Comparison of ENCODE assay signal across 30 cellular contexts in the genomic region with DNA sequence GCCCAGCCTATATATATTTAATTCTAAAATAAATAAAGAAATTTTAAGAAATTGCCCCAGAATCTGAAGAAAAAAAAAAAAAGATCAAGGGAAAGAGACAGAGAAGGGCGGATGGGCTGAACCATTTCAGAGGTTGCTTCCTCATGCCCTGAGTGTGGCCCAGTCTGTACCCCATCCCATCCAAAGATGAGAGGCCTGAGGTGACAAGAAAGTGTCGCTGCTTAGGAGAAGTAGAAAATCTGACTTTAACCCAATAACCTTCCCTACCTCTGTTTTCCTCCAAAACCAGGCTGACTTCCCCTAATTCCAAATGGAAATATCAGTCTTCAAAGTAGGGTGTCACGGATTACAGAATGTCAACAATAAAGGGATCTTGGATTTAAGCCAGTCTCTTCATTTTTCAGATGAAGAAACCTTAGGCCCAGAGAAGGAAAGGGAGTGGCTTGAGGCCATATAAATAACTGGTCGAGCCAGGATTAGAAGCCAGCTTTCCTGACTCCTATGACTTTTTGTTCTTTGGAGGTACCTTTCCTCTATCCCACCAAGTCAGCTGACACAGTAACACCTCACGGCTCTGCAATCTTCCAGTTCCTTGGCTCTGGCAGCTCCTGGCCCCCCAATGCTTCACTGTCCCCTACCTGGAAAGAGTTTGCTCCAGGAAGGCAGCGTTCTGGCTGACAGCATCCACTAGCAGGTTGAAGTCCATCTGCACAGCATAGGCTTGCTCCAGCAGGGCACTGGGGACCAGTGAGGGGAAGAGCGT. TPM values are rescaled to one million over a fixed set of nuclear protein-coding genes. Genes with fewer than 3 reads are reported as not detected.
DNase-seq lines count a peak whose midpoint lies in the region; ATAC-seq, FAIRE-seq and TF ChIP-seq lines count a peak whose summit lies in the region.
"Had no signal": no experiment of that assay in that cellular context is flagged by ENCODE, and none has a peak within 500 bp of the region (broad histone marks: within the 10 kb centered on the region; RNA-seq: fewer than 3 reads in every experiment).

No MANE protein-coding gene starts in this region.

- no peak for ATAC-seq in HepG2
- ATAC-seq in right lobe of liver: no peak
- no peak for ATAC-seq in GM18909 (IDR thresholded peaks at IDR 0.05; ENCODE audit: poor library complexity, unreplicated experiment)
- no peak for ATAC-seq in HG02973 (IDR thresholded peaks at IDR 0.05; ENCODE audit: unreplicated experiment)
- ATAC-seq in omental fat pad (ENCODE audit: low FRiP score): no peak
- ATAC-seq: activated CD8-positive, alpha-beta memory T cell treated with anti-CD3 and anti-CD28 coated beads, Interleukin-2, amount 10 ng/mL, durations not matched to agents 7 days and 5 days; GM23338; left lobe of liver had no signal

- no peaks in the 10 kb centered on the region for H3K9me3 Mint-ChIP-seq in nephron
- H3K9me3 Mint-ChIP-seq: activated CD4-positive, alpha-beta T cell treated with anti-CD3 and anti-CD28 coated beads, Interleukin-2, amount 10 ng/mL, durations not matched to agents 7 days and 5 days; activated T-helper 1 cell treated with anti-CD3 and anti-CD28 coated beads, Interleukin-12 subunit alpha, Interleukin-12 subunit beta, Interleukin-2, Interleukin-4 antibody, amounts not matched to agents 30 ng/mL and 10 ng/mL and 1 ng/mL, durations not matched to agents 14 hours and 24 hours and 36 hours; GM23338 had no signal

- intact Hi-C loops in HepG2 (cut with micrococcal nuclease; ENCODE audit: unreplicated experiment) (no loop called here), right lobe of liver (cut with DNase I) (no loop called here)

- TF ChIP-seq CTCF in HepG2 (CRISPR knock-in tag; IDR thresholded peaks at IDR 0.05): no peak
- TF ChIP-seq CTCF in right lobe of liver (IDR thresholded peaks at IDR 0.05): no peak
- TF ChIP-seq CTCF in nephron (IDR thresholded peaks at IDR 0.05; ENCODE audit: unreplicated experiment in 3 of 3): no peak
- TF ChIP-seq CTCF in omental fat pad (IDR thresholded peaks at IDR 0.05): no peak

- whole genome bisulfite sequencing in HepG2 (ENCODE audit: low lambda C conversion rate): 96% methylated on average over 7 of the region's 7 CpGs
- 89% methylated on average over 7 of the region's 7 CpGs for WGBS in right lobe of liver (ENCODE audit: insufficient coverage, low coverage, low lambda C conversion rate, missing lambda C conversion rate)

- H3K27me3 ChIP-seq in HepG2 (ENCODE audit: control insufficient read depth in 1 of 2, insufficient read depth in 2 of 2, low read length in 2 of 2) (no peaks in the 10 kb centered on the region), right lobe of liver (no peaks in the 10 kb centered on the region)
- H3K27me3 ChIP-seq: BE2C, dorsolateral prefrontal cortex had no signal

- no peak for TF ChIP-seq RAD21 in HepG2 (CRISPR knock-in tag; IDR thresholded peaks at IDR 0.05)

- H2AFZ ChIP-seq in HepG2 (ENCODE audit: low read length): no peak overlapping the region
- H2AFZ ChIP-seq: GM23338 had no signal

- H3K36me3 Mint-ChIP-seq in nephron (ENCODE audit: low read depth): peaks cover 51% of the 10 kb centered on the region

- no peak for FAIRE-seq in HepG2 (lab: Jason Lieb, UNC)
- FAIRE-seq: endothelial cell of umbilical vein, GM18507 had no signal

- no peaks in the 10 kb centered on the region for H3K79me2 ChIP-seq in HepG2 (ENCODE audit: insufficient read depth, low read length)

- TF ChIP-seq EP300 in HepG2 (IDR thresholded peaks at IDR 0.05; ENCODE audit: low read depth in 2 of 2, low read length in 2 of 2) (no peak), HepG2 (CRISPR knock-in tag; IDR thresholded peaks at IDR 0.05; ENCODE audit: borderline replicate concordance) (no peak)

- no TSS peak for BruUV-seq in HepG2 (replicated peaks; lab: Mats Ljungman, UMichigan)

- H3K27ac ChIP-seq in HepG2 (ENCODE audit: extremely low read length, insufficient read depth, low read length) (no peak overlapping the region), right lobe of liver (no peak overlapping the region), epithelial cell of prostate (peak overlapping the region; percentile 93)
- H3K27ac ChIP-seq: dorsolateral prefrontal cortex had no signal

- DNase-seq in HepG2 (ENCODE audit: low spot score) (no peak), right lobe of liver (no peak), epithelial cell of prostate (ENCODE audit: low read depth, low spot score) (no peak), omental fat pad (ENCODE audit: low spot score) (no peak), GDM1 (lab: John Stamatoyannopoulos, UW) (no peak)
- DNase-seq: activated CD4-positive, alpha-beta T cell treated with anti-CD3 and anti-CD28 coated beads, Interleukin-2, amount 10 ng/mL, durations not matched to agents 7 days and 5 days; activated CD8-positive, alpha-beta memory T cell treated with anti-CD3 and anti-CD28 coated beads, Interleukin-2, amount 10 ng/mL, durations not matched to agents 7 days and 5 days; activated naive CD4-positive, alpha-beta T cell treated with anti-CD3 and anti-CD28 coated beads, Interleukin-2, amount 50 U/mL, for 16 hours; amygdala; BE2C; caudate nucleus; dorsolateral prefrontal cortex; foreskin fibroblast; GF-D8; KG1; midbrain; NCI-H2171; NCI-H510A treated with DMSO at 0.1 percent for 48 hours; NK-92 treated with Interleukin-12 subunit alpha and Interleukin-12 subunit beta, amount 100 ng/mL, for 24 hours; SK-N-SH; T-helper 2 cell had no signal

- POLR2A ChIA-PET in HepG2 (lab: Yijun Ruan, JAX): interaction anchor here (1.5 kb wide), 1 partner anchor 10 kb away, joined by 6 read pairs; the partner anchor contains the start of genes GSS and MYH7B

- no peak overlapping the region for H3K4me3 ChIP-seq in HepG2 (replicated peaks in 1 of 3; ENCODE audit: insufficient read depth in 1 of 3, low read depth in 2 of 3, low read length in 3 of 3)
- H3K4me3 ChIP-seq in right lobe of liver: no peak overlapping the region
- H3K4me3 ChIP-seq: dorsolateral prefrontal cortex, GM23338 had no signal

- in situ Hi-C loops in HepG2 (cut with HindIII; ENCODE audit: extremely low pct_ligation_motif_present, low pct_unique_long_range_greater_than_20kb): no loop called here

- no peak overlapping the region for H3K9ac ChIP-seq in HepG2 (ENCODE audit: insufficient read depth, low read depth, low read length)
- H3K9ac ChIP-seq: SK-N-SH had no signal

- H3K4me2 ChIP-seq in HepG2 (ENCODE audit: low read depth, low read length): no peak overlapping the region
- H3K4me2 ChIP-seq: GM23338, SK-N-SH had no signal

- H3K36me3 ChIP-seq in HepG2 (replicated peaks in 1 of 2; ENCODE audit: control insufficient read depth in 1 of 2, insufficient read depth in 2 of 2, low read length in 2 of 2): peaks cover 16 to 61% of the 10 kb centered on the region in 2 experiments
- H3K36me3 ChIP-seq in right lobe of liver: peaks cover 0 to 21% (median 3%) of the 10 kb centered on the region in 4 donors

- no peaks in the 10 kb centered on the region for H4K20me1 ChIP-seq in HepG2 (ENCODE audit: insufficient read depth, low read length)

- CTCF ChIA-PET in HepG2 (lab: Yijun Ruan, JAX; ENCODE audit: low intra/inter-chr PET ratio, low total read pairs): no interaction called here

- H3K4me3 Mint-ChIP-seq in nephron: no peak overlapping the region
- H3K4me3 Mint-ChIP-seq: activated CD4-positive, alpha-beta T cell treated with anti-CD3 and anti-CD28 coated beads, Interleukin-2, amount 10 ng/mL, durations not matched to agents 7 days and 5 days; activated CD8-positive, alpha-beta memory T cell treated with anti-CD3 and anti-CD28 coated beads, Interleukin-2, amount 10 ng/mL, durations not matched to agents 7 days and 5 days; activated T-helper 1 cell treated with anti-CD3 and anti-CD28 coated beads, Interleukin-12 subunit alpha, Interleukin-12 subunit beta, Interleukin-2, Interleukin-4 antibody, amounts not matched to agents 30 ng/mL and 10 ng/mL and 1 ng/mL, durations not matched to agents 14 hours and 24 hours and 36 hours; GM23338 had no signal

- H3K4me1 ChIP-seq in HepG2 (ENCODE audit: insufficient read depth, low read length) (peaks cover 22% of the 10 kb centered on the region), right lobe of liver (peaks cover 0 to 10% (median 2%) of the 10 kb centered on the region in 4 donors)
- H3K4me1 ChIP-seq: BE2C had no signal

- H3K9me3 ChIP-seq in HepG2 (ENCODE audit: low read length): no peaks in the 10 kb centered on the region
- no peaks in the 10 kb centered on the region for H3K9me3 ChIP-seq in right lobe of liver
- H3K9me3 ChIP-seq: BE2C, SK-N-SH had no signal

- H3K4me1 Mint-ChIP-seq in nephron: peaks cover 11% of the 10 kb centered on the region
- H3K4me1 Mint-ChIP-seq: activated CD8-positive, alpha-beta memory T cell treated with anti-CD3 and anti-CD28 coated beads, Interleukin-2, amount 10 ng/mL, durations not matched to agents 7 days and 5 days; GM23338 had no signal

- peak overlapping the region in 2 of 3 experiments; percentile 8 to 35 for H3K27ac Mint-ChIP-seq in nephron
- H3K27ac Mint-ChIP-seq: activated CD4-positive, alpha-beta T cell treated with anti-CD3 and anti-CD28 coated beads, Interleukin-2, amount 10 ng/mL, durations not matched to agents 7 days and 5 days; activated CD8-positive, alpha-beta memory T cell treated with anti-CD3 and anti-CD28 coated beads, Interleukin-2, amount 10 ng/mL, durations not matched to agents 7 days and 5 days; activated T-helper 1 cell treated with anti-CD3 and anti-CD28 coated beads, Interleukin-12 subunit alpha, Interleukin-12 subunit beta, Interleukin-2, Interleukin-4 antibody, amounts not matched to agents 30 ng/mL and 10 ng/mL and 1 ng/mL, durations not matched to agents 14 hours and 24 hours and 36 hours; GM23338 had no signal

- TF ChIP-seq POLR2A in HepG2 (IDR thresholded peaks at IDR 0.05; ENCODE audit: insufficient read depth in 1 of 2, low read depth in 2 of 2, low read length in 2 of 2) (no peak), right lobe of liver (IDR thresholded peaks at IDR 0.05) (no peak)

- no peaks in the 10 kb centered on the region for H3K27me3 Mint-ChIP-seq in nephron (ENCODE audit: low read depth)
- H3K27me3 Mint-ChIP-seq: activated CD4-positive, alpha-beta T cell treated with anti-CD3 and anti-CD28 coated beads, Interleukin-2, amount 10 ng/mL, durations not matched to agents 7 days and 5 days; activated CD8-positive, alpha-beta memory T cell treated with anti-CD3 and anti-CD28 coated beads, Interleukin-2, amount 10 ng/mL, durations not matched to agents 7 days and 5 days had no signal

RNA-seq across cellular contexts. Expression of gene GSS, which starts 10.1 kb away (rescaled TPM):
- total RNA-seq in HepG2 (2016; rRNA removed; fragmentation: Illumina TruSeq; extraction: Trizol) (102 and 107 TPM in 2 replicates), right lobe of liver (10 to 100 TPM; 25.9 to 63.6 (median 31.7) TPM), omental fat pad (10 to 100 TPM; 32.1 to 39.6 (median 33.2) TPM)
- 24.0 and 24.9 TPM in 2 replicates for total RNA-seq in HepG2 (2016; cell fraction: cytosol; rRNA removed; fragmentation: Illumina TruSeq; extraction: Trizol; ENCODE audit: low read depth)
- 101 and 108 TPM in 2 replicates for total RNA-seq in HepG2 (2016; cell fraction: insoluble cytoplasmic fraction; rRNA removed; fragmentation: Illumina TruSeq; extraction: Trizol)
- 34.7 and 36.9 TPM in 2 replicates for total RNA-seq in HepG2 (2016; cell fraction: membrane; rRNA removed; fragmentation: Illumina TruSeq; extraction: Trizol)
- total RNA-seq in HepG2 (2016; cell fraction: nucleus; rRNA removed; fragmentation: Illumina TruSeq; extraction: Trizol): 65.3 and 66.8 TPM in 2 replicates
- 74.1 and 80.1 TPM in 2 replicates for polyA plus RNA-seq in HepG2 (2011; rRNA removed)
- 61.4 and 72.0 TPM in 2 replicates for polyA plus RNA-seq in HepG2 (2011; cell fraction: cytosol; rRNA removed)
- 134 and 148 TPM in 2 replicates for polyA plus RNA-seq in HepG2 (2011; cell fraction: nucleus; rRNA removed)
- 34.1 and 41.6 TPM in 2 replicates for polyA plus RNA-seq in HepG2 (2012)
- 19.2 and 19.4 TPM in 2 replicates for polyA plus RNA-seq in HepG2 (2016; cell fraction: cytosol; fragmentation: Illumina TruSeq; extraction: Trizol; ENCODE audit: low read depth)
- 102 and 104 TPM in 2 replicates for polyA plus RNA-seq in HepG2 (2016; cell fraction: insoluble cytoplasmic fraction; fragmentation: Illumina TruSeq; extraction: Trizol; ENCODE audit: low read depth)
- polyA plus RNA-seq in HepG2 (2016; cell fraction: membrane; fragmentation: Illumina TruSeq; extraction: Trizol; ENCODE audit: low read depth): 24.4 and 27.0 TPM in 2 replicates
- polyA plus RNA-seq in HepG2 (2016; cell fraction: nucleus; fragmentation: Illumina TruSeq; extraction: Trizol; ENCODE audit: insufficient read depth, low read depth): 106 and 116 TPM in 2 replicates
- polyA minus RNA-seq in HepG2 (2011; rRNA and poly(A)+ RNA removed; ENCODE audit: low replicate concordance): 86.0 and 125 TPM in 2 replicates
- 23.0 and 28.1 TPM in 2 replicates for polyA minus RNA-seq in HepG2 (2011; cell fraction: cytosol; rRNA and poly(A)+ RNA removed)
- 65.4 and 67.3 TPM in 2 replicates for polyA minus RNA-seq in HepG2 (2011; cell fraction: nucleus; rRNA and poly(A)+ RNA removed)

RNA-seq across cellular contexts. Expression of gene MYH7B, which starts 10.2 kb away (rescaled TPM):
- 0.18 and 0.20 TPM in 2 replicates for total RNA-seq in HepG2 (2016; rRNA removed; fragmentation: Illumina TruSeq; extraction: Trizol)
- 0.20 TPM in 1 of 2 replicates, not detected in the other for total RNA-seq in HepG2 (2016; cell fraction: cytosol; rRNA removed; fragmentation: Illumina TruSeq; extraction: Trizol; ENCODE audit: low read depth)
- total RNA-seq in HepG2 (2016; cell fraction: insoluble cytoplasmic fraction; rRNA removed; fragmentation: Illumina TruSeq; extraction: Trizol): 0.19 TPM in 1 of 2 replicates, not detected in the other
- total RNA-seq in HepG2 (2016; cell fraction: membrane; rRNA removed; fragmentation: Illumina TruSeq; extraction: Trizol): 0.14 and 0.25 TPM in 2 replicates
- 0.50 and 0.93 TPM in 2 replicates for total RNA-seq in HepG2 (2016; cell fraction: nucleus; rRNA removed; fragmentation: Illumina TruSeq; extraction: Trizol)
- polyA plus RNA-seq in HepG2 (2011; rRNA removed): 0.05 and 0.17 TPM in 2 replicates
- polyA plus RNA-seq in HepG2 (2011; cell fraction: cytosol; rRNA removed): 0.03 and 0.04 TPM in 2 replicates
- polyA plus RNA-seq in HepG2 (2011; cell fraction: nucleus; rRNA removed): 0.80 and 0.90 TPM in 2 replicates
- polyA plus RNA-seq in HepG2 (2012): 0.51 and 0.55 TPM in 2 replicates
- 0.02 and 0.24 TPM in 2 replicates for polyA plus RNA-seq in HepG2 (2016; cell fraction: cytosol; fragmentation: Illumina TruSeq; extraction: Trizol; ENCODE audit: low read depth)
- 0.23 and 0.37 TPM in 2 replicates for polyA plus RNA-seq in HepG2 (2016; cell fraction: insoluble cytoplasmic fraction; fragmentation: Illumina TruSeq; extraction: Trizol; ENCODE audit: low read depth)
- 0.21 and 0.32 TPM in 2 replicates for polyA plus RNA-seq in HepG2 (2016; cell fraction: membrane; fragmentation: Illumina TruSeq; extraction: Trizol; ENCODE audit: low read depth)
- polyA plus RNA-seq in HepG2 (2016; cell fraction: nucleus; fragmentation: Illumina TruSeq; extraction: Trizol; ENCODE audit: insufficient read depth, low read depth): 0.96 and 2.1 TPM in 2 replicates
- 0.09 TPM in 1 of 2 replicates, not detected in the other for polyA minus RNA-seq in HepG2 (2011; rRNA and poly(A)+ RNA removed; ENCODE audit: low replicate concordance)
- not detected in 2 replicates for polyA minus RNA-seq in HepG2 (2011; cell fraction: cytosol; rRNA and poly(A)+ RNA removed)
- polyA minus RNA-seq in HepG2 (2011; cell fraction: nucleus; rRNA and poly(A)+ RNA removed): 0.13 and 0.50 TPM in 2 replicates
- 1 to 10 TPM in 1 of 6 experiments, under 1 TPM in 4, not detected in 1; 0.11 to 1.0 (median 0.39) TPM for total RNA-seq in right lobe of liver
- under 1 TPM; 0.19 to 0.56 (median 0.40) TPM for total RNA-seq in omental fat pad
- total RNA-seq: endothelial cell of umbilical vein had no signal
- polyA plus RNA-seq: neural cell had no signal
